9 cellular contexts compared by ENCODE assay signal in the genomic region with DNA sequence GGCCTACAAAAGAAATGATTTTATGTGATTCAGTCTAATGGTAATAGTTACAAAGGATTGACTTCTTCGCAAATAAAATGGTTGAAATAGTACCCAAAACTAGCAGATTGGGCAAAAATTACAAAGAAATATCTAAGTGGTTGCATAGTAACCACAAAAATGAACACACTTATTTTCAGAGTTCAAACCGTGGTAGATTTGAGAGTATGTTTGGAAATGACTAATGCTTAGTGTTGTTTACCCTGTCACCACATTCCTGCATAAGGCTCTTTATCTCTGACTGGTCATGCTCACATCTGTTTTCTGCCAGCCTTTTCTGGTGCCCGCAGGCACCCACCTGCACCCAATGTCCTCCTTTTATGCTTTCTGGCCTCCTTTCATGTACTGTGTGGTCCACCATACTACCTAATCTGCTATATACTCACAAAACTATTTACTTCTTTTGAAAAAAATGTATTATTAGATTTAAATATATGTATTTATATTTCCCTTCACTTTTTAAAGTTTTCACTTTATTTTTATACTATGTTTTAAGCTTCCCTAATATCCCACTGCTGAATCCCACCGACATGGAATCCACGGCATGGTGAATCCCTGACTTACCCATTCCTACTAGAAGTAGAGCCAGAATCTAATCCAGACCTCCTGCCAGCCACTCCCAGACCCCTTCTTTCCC. TPM values are rescaled to one million over a fixed set of nuclear protein-coding genes. Genes with fewer than 3 reads are reported as not detected.
DNase-seq lines count a peak whose midpoint lies in the region; ATAC-seq and TF ChIP-seq lines count a peak whose summit lies in the region.
"Had no signal": no experiment of that assay in that cellular context is flagged by ENCODE, and none has a peak within 500 bp of the region (broad histone marks: within the 10 kb centered on the region; RNA-seq: fewer than 3 reads in every experiment).

No MANE protein-coding gene starts in this region.

- ATAC-seq in CD4-positive, alpha-beta T cell (ENCODE audit: poor library complexity): peak; percentile 72
- ATAC-seq in GM19395 (IDR thresholded peaks at IDR 0.05; ENCODE audit: unreplicated experiment): peak; percentile 85
- ATAC-seq in HG03354 (IDR thresholded peaks at IDR 0.05; ENCODE audit: poor library complexity, severe bottlenecking, unreplicated experiment): peak; percentile 95
- ATAC-seq in T-helper 17 cell: peak; percentile 85

- no peaks in the 10 kb centered on the region for H3K27me3 Mint-ChIP-seq in CD4-positive, alpha-beta T cell
- H3K27me3 Mint-ChIP-seq in T-helper 17 cell: no peaks in the 10 kb centered on the region
- H3K27me3 Mint-ChIP-seq in type B pancreatic cell: no peaks in the 10 kb centered on the region

- peak overlapping the region; percentile 66 for H3K27ac ChIP-seq in CD4-positive, alpha-beta T cell (ENCODE audit: low read depth, low read length)

- H3K4me1 Mint-ChIP-seq in CD4-positive, alpha-beta T cell (ENCODE audit: low read depth): peaks cover 98% of the 10 kb centered on the region
- H3K4me1 Mint-ChIP-seq in T-helper 17 cell: peaks cover 67% of the 10 kb centered on the region
- H3K4me1 Mint-ChIP-seq in type B pancreatic cell (ENCODE audit: unreplicated experiment): no peaks in the 10 kb centered on the region
- H3K4me1 Mint-ChIP-seq: nephron had no signal

- H3K9me3 ChIP-seq in CD4-positive, alpha-beta T cell (ENCODE audit: control insufficient read depth, low read length): no peaks in the 10 kb centered on the region
- no peaks in the 10 kb centered on the region for H3K9me3 ChIP-seq in T-helper 17 cell (ENCODE audit: control insufficient read depth, low read length, poor library complexity, severe bottlenecking)

- H3K9me3 Mint-ChIP-seq in CD4-positive, alpha-beta T cell: no peaks in the 10 kb centered on the region
- H3K9me3 Mint-ChIP-seq in type B pancreatic cell: no peaks in the 10 kb centered on the region
- H3K9me3 Mint-ChIP-seq: nephron had no signal

- DNase-seq in CD4-positive, alpha-beta T cell: peak in 2 of 10 experiments; percentile 29 to 46
- peak in 1 of 3 donors; percentile 35 for DNase-seq in T-helper 17 cell
- peak; percentile 96 for DNase-seq in fibroblast of peridontal ligament (ENCODE audit: extremely low read depth)
- no peak for DNase-seq in type B pancreatic cell (ENCODE audit: extremely low spot score, unreplicated experiment)
- no peak for DNase-seq in medulla oblongata (ENCODE audit: extremely low spot score)
- DNase-seq in NCI-H2171 treated with DMSO at 0.1 percent for 48 hours (lab: John Stamatoyannopoulos, UW): no peak

- H3K27ac Mint-ChIP-seq in CD4-positive, alpha-beta T cell: peak overlapping the region; percentile 100
- H3K27ac Mint-ChIP-seq in T-helper 17 cell (peak overlapping the region; percentile 98), type B pancreatic cell (no peak overlapping the region)
- H3K27ac Mint-ChIP-seq: nephron had no signal

- no peak for TF ChIP-seq CTCF in CD4-positive, alpha-beta T cell (IDR thresholded peaks at IDR 0.05)
- no peak for TF ChIP-seq CTCF in type B pancreatic cell (conservative IDR thresholded peaks at IDR 0.05)

- POLR2A ChIA-PET in CD4-positive, alpha-beta T cell (lab: Charles Lee): interaction anchor here (0.6 to 20.3 kb wide), 7 partner anchors 10 to 97 kb away, joined by 3 to 317 read pairs (median 47); no protein-coding TSS in a partner anchor

- CTCF ChIA-PET in CD4-positive, alpha-beta T cell (lab: Charles Lee): interaction anchor here (1.6 to 1.7 kb wide), 2 partner anchors 13 to 47 kb away, joined by 5 to 6 read pairs; no protein-coding TSS in a partner anchor

- H3K27me3 ChIP-seq in CD4-positive, alpha-beta T cell (ENCODE audit: control insufficient read depth, insufficient read depth, low read length): no peaks in the 10 kb centered on the region

- peak overlapping the region; percentile 72 for H3K4me3 Mint-ChIP-seq in CD4-positive, alpha-beta T cell
- H3K4me3 Mint-ChIP-seq in T-helper 17 cell: peak overlapping the region; percentile 83
- no peak overlapping the region for H3K4me3 Mint-ChIP-seq in type B pancreatic cell
- H3K4me3 Mint-ChIP-seq: nephron had no signal

- peaks cover 91% of the 10 kb centered on the region for H3K36me3 Mint-ChIP-seq in CD4-positive, alpha-beta T cell (ENCODE audit: low read depth)
- H3K36me3 Mint-ChIP-seq in T-helper 17 cell (ENCODE audit: low read depth): peaks cover 6% of the 10 kb centered on the region
- no peaks in the 10 kb centered on the region for H3K36me3 Mint-ChIP-seq in type B pancreatic cell

- intact Hi-C loops in CD4-positive, alpha-beta T cell (cut with DNase I, micrococcal nuclease): loop anchor here in 1 of 2 experiments (1.0 kb wide), 2 partner anchors 9 to 13 kb away; no protein-coding TSS in a partner anchor

RNA-seq across cellular contexts. Expression of a gene that starts 30.3 kb away (rescaled TPM):
- 100 to 1,000 TPM; 661 to 698 TPM for total RNA-seq in CD4-positive, alpha-beta T cell
- total RNA-seq in T-helper 17 cell (100 to 1,000 TPM; 697 to 813 TPM), type B pancreatic cell (ENCODE audit: low replicate concordance) (not detected in 2 replicates)

Comparison
In these comparisons a context has a peak if more than half of its experiments do, and no peak if none do; other contexts are left out.
1. RNA of a gene that starts 30.3 kb away (total RNA-seq): 697 to 813 TPM in T-helper 17 cell and 661 to 698 TPM in CD4-positive, alpha-beta T cell; not detected in type B pancreatic cell; every median in the first group is over 100 times any median in the second.
2. Peak in every context shown above with its lines, with median percentiles within 50 percentile points of each other: ATAC-seq.